In the genomic region with DNA sequence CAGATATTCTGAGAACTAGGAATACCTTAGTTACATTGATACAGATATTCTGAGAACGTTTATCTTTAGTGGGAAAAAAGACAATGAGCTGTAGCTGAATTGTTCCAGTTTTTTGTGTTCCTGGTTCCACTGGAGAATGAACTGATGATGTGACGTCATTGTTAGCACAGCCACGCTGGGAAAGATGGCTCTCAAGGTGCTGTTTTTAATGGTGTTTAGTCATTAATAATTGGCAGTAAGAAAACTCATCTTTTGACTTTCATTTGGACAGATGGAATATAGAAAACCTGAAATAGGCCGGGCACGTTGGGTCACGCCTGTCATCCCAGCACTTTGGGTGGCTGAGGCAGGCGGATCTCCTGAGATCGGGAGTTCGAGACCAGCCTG, we compare ENCODE assay signal across 1 cellular context.
A peak's percentile ranks its signal among the peaks of the same experiment; 100 is the strongest.
TF ChIP-seq lines count a peak whose summit lies in the region.

No MANE protein-coding gene starts in this region.

TF ChIP-seq in HepG2, 621 proteins besides CTCF, POLR2A, EP300 and RAD21:
- TF ChIP-seq CREB1 (IDR thresholded peaks at IDR 0.05) (peak; percentile 37; the same call in 1 of the 2 replicates), CREB1 (CRISPR knock-in tag; IDR thresholded peaks at IDR 0.05) (no peak), ZNF367 (CRISPR knock-in tag; IDR thresholded peaks at IDR 0.05; ENCODE audit: borderline replicate concordance) (no peak)
